Comparison of ENCODE assay signal across 14 cellular contexts in the genomic region with DNA sequence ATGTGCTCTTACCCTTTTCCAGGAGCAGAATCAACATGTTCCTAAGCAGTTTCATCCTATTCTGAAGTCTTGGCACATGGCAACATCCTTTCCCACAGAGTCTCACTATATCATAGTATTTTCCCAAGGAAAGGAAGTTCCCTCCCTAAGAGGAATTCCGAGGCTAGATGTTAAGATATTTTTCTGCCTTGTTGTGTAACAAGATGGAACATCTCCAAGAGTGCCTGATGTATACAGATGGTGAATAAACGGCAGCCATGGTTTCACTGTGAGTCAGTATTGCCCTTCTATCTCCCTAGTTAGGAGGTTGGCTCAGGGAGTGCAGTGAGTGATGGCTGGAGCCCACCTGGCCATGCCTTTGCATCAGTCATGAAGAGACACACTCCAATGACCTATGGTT. TPM values are rescaled to one million over a fixed set of nuclear protein-coding genes. Genes with fewer than 3 reads are reported as not detected.
DNase-seq lines count a peak whose midpoint lies in the region; ATAC-seq and TF ChIP-seq lines count a peak whose summit lies in the region.
"Had no signal": no experiment of that assay in that cellular context is flagged by ENCODE, and none has a peak within 500 bp of the region (broad histone marks: within the 10 kb centered on the region; RNA-seq: fewer than 3 reads in every experiment).

No MANE protein-coding gene starts in this region.

- POLR2A ChIA-PET in AG04449 (lab: Yijun Ruan, JAX) = no interaction called here

- CTCF ChIA-PET in AG04449 (lab: Yijun Ruan, JAX) = no interaction called here

- no peak for TF ChIP-seq CTCF in AG04449 (IDR thresholded peaks at IDR 0.05; ENCODE audit: insufficient read depth, low read length, missing control alignments)

- no peak for ATAC-seq in HG03175 (IDR thresholded peaks at IDR 0.05; ENCODE audit: unreplicated experiment)
- ATAC-seq in HG02852 (IDR thresholded peaks at IDR 0.05; ENCODE audit: unreplicated experiment) = no peak
- ATAC-seq: T-helper 17 cell had no signal

- peak; percentile 28 for DNase-seq in AG04449 (ENCODE audit: low read depth, low spot score)
- peak; percentile 84 for DNase-seq in HS-5 (ENCODE audit: low read depth)
- DNase-seq in dermis blood vessel endothelial cell = peak; percentile 22
- DNase-seq in inferior parietal cortex (ENCODE audit: extremely low spot score) = peak; percentile 61
- DNase-seq in NCI-H2227 (lab: John Stamatoyannopoulos, UW; ENCODE audit: unreplicated experiment) = no peak
- DNase-seq in HUDEP-2 (lab: John Stamatoyannopoulos, UW; ENCODE audit: unreplicated experiment in 76 of 76) = no peak
- DNase-seq: activated CD4-positive, alpha-beta T cell treated with anti-CD3 and anti-CD28 coated beads, Interleukin-2, amount 10 ng/mL, durations not matched to agents 7 days and 5 days; H9; OCI-M1; T-helper 17 cell had no signal

- H3K4me3 ChIP-seq in AG04449 (ENCODE audit: low read depth, low read length) = no peak overlapping the region
- H3K4me3 ChIP-seq: prostate gland had no signal

RNA-seq across cellular contexts. Expression of a gene that starts 48.2 kb away (rescaled TPM):
- not detected in 2 replicates for total RNA-seq in dermis blood vessel endothelial cell
- total RNA-seq: activated CD4-positive, alpha-beta T cell treated with anti-CD3 and anti-CD28 coated beads, Interleukin-2, amount 10 ng/mL, durations not matched to agents 7 days and 5 days; H9; T-helper 17 cell; urinary bladder had no signal

Comparison
In these comparisons a context has a peak if more than half of its experiments do, and no peak if none do; other contexts are left out.
1. DNase-seq: peak in AG04449 (single experiment), HS-5 (single experiment), dermis blood vessel endothelial cell (single experiment) and inferior parietal cortex (single experiment); none in NCI-H2227 (single experiment) and HUDEP-2 (0 of 76).